36 cellular contexts compared by ENCODE assay signal in the genomic region with DNA sequence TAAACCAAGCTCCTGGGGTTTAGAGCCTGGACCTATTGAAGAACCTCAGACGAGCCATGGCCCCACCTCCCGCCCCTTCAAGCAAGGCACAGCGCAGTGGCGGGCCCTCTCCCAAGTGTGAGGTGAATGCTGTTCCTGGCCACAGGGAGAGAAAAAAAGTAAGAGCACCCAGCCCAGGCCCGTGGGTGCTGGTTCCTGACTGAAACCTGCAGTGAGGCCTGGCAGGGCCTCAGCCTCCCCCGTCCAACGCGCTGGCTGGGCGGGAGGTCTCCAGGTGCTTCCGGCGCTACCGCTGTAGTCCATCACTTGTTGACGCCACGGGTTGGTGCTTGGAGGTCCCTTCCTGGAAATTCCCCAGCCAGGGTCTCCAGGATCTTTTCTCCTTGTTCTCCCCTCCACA. TPM values are rescaled to one million over a fixed set of nuclear protein-coding genes. Genes with fewer than 3 reads are reported as not detected.
"Had no signal": no experiment of that assay in that cellular context is flagged by ENCODE, and none has a peak within 500 bp of the region (broad histone marks: within the 10 kb centered on the region; RNA-seq: fewer than 3 reads in every experiment).

No MANE protein-coding gene starts in this region.

- H3K9me3 ChIP-seq: colonic mucosa, esophagus muscularis mucosa, gastroesophageal sphincter, heart right ventricle, left ventricle myocardium inferior, lower lobe of right lung, pancreas, stomach, thyroid gland, vagina had no signal

- H3K4me2 ChIP-seq: smooth muscle cell had no signal

- H3K4me1 ChIP-seq: colonic mucosa, lower lobe of right lung, pancreas, thyroid gland had no signal

- H3K36me3 Mint-ChIP-seq: naive thymus-derived CD8-positive, alpha-beta T cell had no signal

- H3K27me3 Mint-ChIP-seq: naive thymus-derived CD8-positive, alpha-beta T cell had no signal

- H3K4me3 Mint-ChIP-seq: dendritic cell treated with granulocyte-macrophage colony-stimulating factor and Interleukin-4, amounts not matched to agents 40 ng/mL and 50 ng/mL, for 4 days; endodermal cell; immature natural killer cell; naive thymus-derived CD8-positive, alpha-beta T cell; nephron progenitor cell; stimulated activated effector memory CD8-positive, alpha-beta T cell treated with anti-CD3 and anti-CD28 coated beads, Interleukin-12 subunit alpha, Interleukin-12 subunit beta, amount 100 ng/mL, for 72 hours had no signal

- ATAC-seq: foreskin keratinocyte; gastroesophageal sphincter; lower lobe of right lung; naive thymus-derived CD8-positive, alpha-beta T cell; sciatic nerve; stimulated activated effector memory CD8-positive, alpha-beta T cell treated with anti-CD3 and anti-CD28 coated beads, Interleukin-12 subunit alpha, Interleukin-12 subunit beta, amount 100 ng/mL, for 72 hours had no signal

- H3K27me3 ChIP-seq: colonic mucosa, foreskin keratinocyte, pancreas, thyroid gland, vagina had no signal

- H3K36me3 ChIP-seq: colonic mucosa, esophagus muscularis mucosa, gastroesophageal sphincter, left ventricle myocardium inferior, lower lobe of right lung, pancreas, stomach, thyroid gland, vagina had no signal

- H3K27ac Mint-ChIP-seq: dendritic cell treated with granulocyte-macrophage colony-stimulating factor and Interleukin-4, amounts not matched to agents 40 ng/mL and 50 ng/mL, for 4 days; endodermal cell; naive thymus-derived CD8-positive, alpha-beta T cell; progenitor cell of endocrine pancreas had no signal

- DNase-seq: colonic mucosa; effector CD8-positive, alpha-beta T cell; foreskin keratinocyte; glutamatergic neuron; heart right ventricle; hypothalamus; immature natural killer cell; kidney glomerular epithelial cell; left colon; left ventricle myocardium inferior; lower lobe of right lung; naive thymus-derived CD8-positive, alpha-beta T cell; nephron progenitor cell; occipital lobe; stimulated activated CD4-positive, alpha-beta T cell treated with anti-CD3 and anti-CD28 coated beads, Interleukin-2, amount 100 ng/mL, for 24 hours; stimulated activated CD4-positive, alpha-beta T cell treated with anti-CD3 and anti-CD28 coated beads, Interleukin-4, amount 100 ng/mL, for 24 hours; stimulated activated naive CD4-positive, alpha-beta T cell treated with Interleukin-2 at 50 U/mL for 16 hours; stomach; thyroid gland; trophoblast cell had no signal

- H3K27ac ChIP-seq: colonic mucosa, esophagus muscularis mucosa, foreskin keratinocyte, gastroesophageal sphincter, heart right ventricle, left ventricle myocardium inferior, lower lobe of right lung, pancreas, stomach, thyroid gland, vagina had no signal

- H3K9me3 Mint-ChIP-seq: dendritic cell treated with granulocyte-macrophage colony-stimulating factor and Interleukin-4, amounts not matched to agents 40 ng/mL and 50 ng/mL, for 4 days; endodermal cell; immature natural killer cell; naive thymus-derived CD8-positive, alpha-beta T cell; nephron progenitor cell; stimulated activated effector memory CD8-positive, alpha-beta T cell treated with anti-CD3 and anti-CD28 coated beads, Interleukin-12 subunit alpha, Interleukin-12 subunit beta, amount 100 ng/mL, for 72 hours had no signal

- H3K4me3 ChIP-seq: colonic mucosa, esophagus muscularis mucosa, gastroesophageal sphincter, heart right ventricle, left ventricle myocardium inferior, lower lobe of right lung, pancreas, smooth muscle cell, stomach, thyroid gland, vagina had no signal

- FAIRE-seq: pancreas had no signal

RNA-seq across cellular contexts. Expression of a gene that starts 5.5 kb away (rescaled TPM):
- total RNA-seq: endodermal cell; epithelial cell of proximal tubule; esophagus muscularis mucosa; fibroblast of lung; heart right ventricle; left ventricle myocardium inferior; lower lobe of right lung; mesenteric fat pad; myocyte; naive thymus-derived CD8-positive, alpha-beta T cell; occipital lobe; pancreas; progenitor cell of endocrine pancreas; sciatic nerve; stomach; subcutaneous adipose tissue; temporal lobe; thyroid gland had no signal
- polyA plus RNA-seq: immature natural killer cell; naive thymus-derived CD8-positive, alpha-beta T cell; pancreas; smooth muscle cell had no signal
